In genomic region chr15:48325400-48325799, GRCh38 we compare ENCODE assay signal across 20 cellular contexts.
"Had no signal": no experiment of that assay in that cellular context is flagged by ENCODE, and none has a peak within 500 bp of the region (broad histone marks: within the 10 kb centered on the region; RNA-seq: fewer than 3 reads in every experiment).

No MANE protein-coding gene starts in this region.

- DNase-seq: activated B cell treated with CpG ODN at 0.5 μM for 24 hours; activated CD4-positive, alpha-beta T cell treated with anti-CD3 and anti-CD28 coated beads for 48 hours; activated CD8-positive, alpha-beta T cell treated with anti-CD3 and anti-CD28 coated beads for 36 hours; activated naive CD4-positive, alpha-beta T cell; activated naive CD8-positive, alpha-beta T cell treated with anti-CD3 and anti-CD28 coated beads for 36 hours; activated T-cell treated with anti-CD3 and anti-CD28 coated beads, Interleukin-2, amount 50 U/mL, for 1 hour; amniotic stem cell; effector memory CD8-positive, alpha-beta T cell; esophagus squamous epithelium; heart right ventricle; left ventricle myocardium inferior; mammary epithelial cell; retina; spleen; stimulated activated naive CD8-positive, alpha-beta T cell treated with anti-CD3 and anti-CD28 coated beads, Interleukin-15, Interleukin-2, amounts not matched to agents 100 U/mL and 50 U/mL, for 24 hours; substantia nigra had no signal

- H3K27ac Mint-ChIP-seq: activated B cell treated with CpG ODN at 0.5 μM for 24 hours; activated CD8-positive, alpha-beta T cell treated with anti-CD3 and anti-CD28 coated beads for 36 hours; activated naive CD8-positive, alpha-beta T cell treated with anti-CD3 and anti-CD28 coated beads for 36 hours; activated T-helper 17 cell treated with anti-CD3 and anti-CD28 coated beads, Interleukin-2, amount 50 U/mL, for 72 hours; effector memory CD8-positive, alpha-beta T cell had no signal

- ATAC-seq: activated CD8-positive, alpha-beta T cell treated with anti-CD3 and anti-CD28 coated beads for 36 hours; activated T-helper 17 cell treated with anti-CD3 and anti-CD28 coated beads, Interleukin-2, amount 50 U/mL, for 72 hours; effector memory CD8-positive, alpha-beta T cell; heart right ventricle; stimulated activated naive CD8-positive, alpha-beta T cell treated with anti-CD3 and anti-CD28 coated beads, Interleukin-15, Interleukin-2, amounts not matched to agents 100 U/mL and 50 U/mL, for 24 hours had no signal

- H3K27me3 Mint-ChIP-seq: activated B cell treated with CpG ODN at 0.5 μM for 24 hours; activated CD8-positive, alpha-beta T cell treated with anti-CD3 and anti-CD28 coated beads for 36 hours; activated naive CD8-positive, alpha-beta T cell treated with anti-CD3 and anti-CD28 coated beads for 36 hours; activated T-helper 17 cell treated with anti-CD3 and anti-CD28 coated beads, Interleukin-2, amount 50 U/mL, for 72 hours; effector memory CD8-positive, alpha-beta T cell had no signal

- H3K9me3 Mint-ChIP-seq: activated B cell treated with CpG ODN at 0.5 μM for 24 hours; activated CD8-positive, alpha-beta T cell treated with anti-CD3 and anti-CD28 coated beads for 36 hours; activated naive CD8-positive, alpha-beta T cell treated with anti-CD3 and anti-CD28 coated beads for 36 hours; activated T-helper 17 cell treated with anti-CD3 and anti-CD28 coated beads, Interleukin-2, amount 50 U/mL, for 72 hours; effector memory CD8-positive, alpha-beta T cell; neural crest cell had no signal

- H3K4me3 Mint-ChIP-seq: activated B cell treated with CpG ODN at 0.5 μM for 24 hours; activated CD8-positive, alpha-beta T cell treated with anti-CD3 and anti-CD28 coated beads for 36 hours; activated naive CD8-positive, alpha-beta T cell treated with anti-CD3 and anti-CD28 coated beads for 36 hours; activated T-helper 17 cell treated with anti-CD3 and anti-CD28 coated beads, Interleukin-2, amount 50 U/mL, for 72 hours; effector memory CD8-positive, alpha-beta T cell; neural crest cell had no signal

- FAIRE-seq: TTC549, urothelium cell line had no signal
